23 cellular contexts compared by ENCODE assay signal in genomic region chr2:14706201-14706600, GRCh38.
"Had no signal": no experiment of that assay in that cellular context is flagged by ENCODE, and none has a peak within 500 bp of the region (broad histone marks: within the 10 kb centered on the region; RNA-seq: fewer than 3 reads in every experiment).

No MANE protein-coding gene starts in this region.

- H3K27ac ChIP-seq: colonic mucosa, epithelial cell of prostate, esophagus squamous epithelium, gastrocnemius medialis, heart right ventricle, left lung, lower lobe of right lung had no signal

- H3K4me1 ChIP-seq: colonic mucosa, esophagus squamous epithelium, gastrocnemius medialis, heart right ventricle, left lung, lower lobe of right lung had no signal

- DNase-seq: colonic mucosa; cortex of kidney; effector CD8-positive, alpha-beta T cell; effector memory CD8-positive, alpha-beta T cell; endodermal cell; erythroblast; esophagus squamous epithelium; foreskin melanocyte; gastrocnemius medialis; glutamatergic neuron; head of caudate nucleus; heart right ventricle; hippocampal formation; left colon; left lung; left ventricle myocardium superior; lower lobe of right lung; mesenchymal stem cell; mucosa of descending colon; naive B cell; naive thymus-derived CD8-positive, alpha-beta T cell had no signal

- H3K9me3 ChIP-seq: colonic mucosa, esophagus squamous epithelium, gastrocnemius medialis, heart right ventricle, left lung, lower lobe of right lung, mucosa of descending colon had no signal

- ATAC-seq: effector memory CD8-positive, alpha-beta T cell; esophagus mucosa; gastrocnemius medialis; heart right ventricle; left colon; left lung; left ventricle myocardium superior; lower lobe of right lung; mucosa of descending colon; naive thymus-derived CD8-positive, alpha-beta T cell had no signal

- H3K4me3 ChIP-seq: colonic mucosa, esophagus squamous epithelium, gastrocnemius medialis, heart right ventricle, left lung, lower lobe of right lung, mucosa of descending colon had no signal

- H3K36me3 ChIP-seq: colonic mucosa, esophagus squamous epithelium, gastrocnemius medialis, heart right ventricle, left lung, lower lobe of right lung had no signal
